ENCODE assay signal across 8 cellular contexts in the genomic region with DNA sequence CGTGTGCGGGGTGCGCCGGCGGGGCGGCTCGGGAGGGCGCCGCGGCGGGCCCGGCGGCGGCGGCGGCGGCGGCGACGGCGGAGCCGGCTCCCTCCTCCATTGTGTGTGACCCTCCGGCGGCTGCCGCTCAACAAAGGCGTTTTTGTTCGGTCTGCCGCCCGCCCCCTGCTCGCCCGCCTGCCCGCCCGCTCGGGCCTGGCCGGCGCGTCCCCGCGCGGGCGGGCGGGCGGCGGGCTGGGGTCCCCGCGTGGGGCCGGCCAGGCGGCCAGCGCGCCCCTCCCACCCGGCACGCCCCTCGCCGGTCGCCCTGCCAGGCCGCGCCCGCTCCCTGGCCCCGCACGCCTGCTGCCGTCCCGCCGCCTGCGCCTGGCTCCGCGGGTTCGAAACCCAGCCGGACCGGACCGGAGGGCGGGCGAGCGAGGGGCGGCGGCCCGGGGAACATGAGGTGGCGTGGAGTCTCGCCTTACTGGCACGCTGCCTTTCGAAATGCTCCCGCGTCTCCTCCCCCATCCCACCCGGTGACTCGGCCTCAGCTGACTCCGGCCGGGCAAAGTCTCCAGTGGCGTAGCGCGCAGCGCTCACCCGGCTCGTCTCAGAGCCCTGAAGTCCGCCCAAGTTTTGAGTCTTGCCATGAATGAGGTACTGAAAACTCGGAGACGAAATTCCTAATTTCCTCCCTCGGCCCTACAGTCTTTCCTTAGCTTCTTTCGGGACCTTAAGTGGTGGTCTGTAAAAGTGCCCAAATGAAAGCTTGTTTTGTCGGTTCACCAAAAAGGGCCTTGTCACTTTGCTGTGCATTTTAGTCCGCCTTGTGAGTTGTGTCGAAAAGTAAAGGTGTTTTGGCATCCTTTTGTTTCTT. TPM values are rescaled to one million over a fixed set of nuclear protein-coding genes. Genes with fewer than 3 reads are reported as not detected.
A peak's percentile ranks its signal among the peaks of the same experiment; 100 is the strongest.
DNase-seq lines count a peak whose midpoint lies in the region; ATAC-seq and TF ChIP-seq lines count a peak whose summit lies in the region.

No MANE protein-coding gene starts in this region.

- peak overlapping the region; percentile 96 to 99 for H3K27ac Mint-ChIP-seq in natural killer cell treated with Interleukin-12 subunit alpha and Interleukin-12 subunit beta and Interleukin-15 and Interleukin-18, amount 100 ng/mL, for 72 hours

- peak overlapping the region; percentile 95 to 100 (median 98) for H3K27ac ChIP-seq in BLaER1 treated with 17β-estradiol and CSF1 and Interleukin-3, amounts not matched to agents 10 nM and 100 nM
- peak overlapping the region; percentile 83 for H3K27ac ChIP-seq in PC-9

- peaks cover 32 to 44% of the 10 kb centered on the region in 2 donors for H3K4me1 Mint-ChIP-seq in natural killer cell treated with Interleukin-12 subunit alpha and Interleukin-12 subunit beta and Interleukin-15 and Interleukin-18, amount 100 ng/mL, for 72 hours (ENCODE audit: low read depth in 2 of 2)

- H3K4me3 Mint-ChIP-seq in natural killer cell treated with Interleukin-12 subunit alpha and Interleukin-12 subunit beta and Interleukin-15 and Interleukin-18, amount 100 ng/mL, for 72 hours, result peak overlapping the region; percentile 92

- intact Hi-C loops in PC-9 (cut with micrococcal nuclease; ENCODE audit: unreplicated experiment), result loop anchor here (2.0 to 10.0 kb wide), 3 partner anchors 25 to 55 kb away; no protein-coding TSS in a partner anchor

- peak overlapping the region; percentile 75 to 93 (median 84) for H3K4me2 ChIP-seq in BLaER1 treated with 17β-estradiol and CSF1 and Interleukin-3, amounts not matched to agents 10 nM and 100 nM
- H3K4me2 ChIP-seq in PC-9, result peak overlapping the region; percentile 92

- POLR2A ChIA-PET in PC-9 (lab: Charles Lee; ENCODE audit: unreplicated experiment), result no interaction called here

- CTCF ChIA-PET in PC-9 (lab: Charles Lee), result interaction anchor here (0.5 to 0.6 kb wide), 2 partner anchors 126 to 715 kb away, joined by 3 read pairs; no protein-coding TSS in a partner anchor

- peaks cover 0 to 15% (median 7%) of the 10 kb centered on the region in 11 experiments; a peak in 13 of 22 replicates for H3K36me3 ChIP-seq in BLaER1 treated with 17β-estradiol and CSF1 and Interleukin-3, amounts not matched to agents 10 nM and 100 nM
- H3K36me3 ChIP-seq in PC-9 (ENCODE audit: low read depth), result no peaks in the 10 kb centered on the region

- peaks cover 6% of the 10 kb centered on the region for H3K36me3 Mint-ChIP-seq in natural killer cell treated with Interleukin-12 subunit alpha and Interleukin-12 subunit beta and Interleukin-15 and Interleukin-18, amount 100 ng/mL, for 72 hours

- peaks cover 13% of the 10 kb centered on the region; the same call in 1 of the 2 replicates for H3F3A ChIP-seq in PC-9 (ENCODE audit: insufficient read depth, low read depth)

- H3K27me3 ChIP-seq in BLaER1 treated with 17β-estradiol and CSF1 and Interleukin-3, amounts not matched to agents 10 nM and 100 nM, result no peaks in the 10 kb centered on the region
- no peaks in the 10 kb centered on the region for H3K27me3 ChIP-seq in PC-9 (ENCODE audit: insufficient read depth, low read depth)

- TF ChIP-seq CTCF in PC-9 (conservative IDR thresholded peaks at IDR 0.05) (no peak), fibroblast of mammary gland (conservative IDR thresholded peaks at IDR 0.05; ENCODE audit: control insufficient read depth, insufficient read depth, low read depth, low read length) (no peak)

- H3K79me2 ChIP-seq in PC-9 (ENCODE audit: low read depth), result peaks cover 50% of the 10 kb centered on the region

- H3K9me3 Mint-ChIP-seq in natural killer cell treated with Interleukin-12 subunit alpha and Interleukin-12 subunit beta and Interleukin-15 and Interleukin-18, amount 100 ng/mL, for 72 hours, result no peaks in the 10 kb centered on the region

- H3K9ac ChIP-seq in BLaER1 treated with 17β-estradiol and CSF1 and Interleukin-3, amounts not matched to agents 10 nM and 100 nM, result peak overlapping the region; percentile 93 to 100 (median 98)

- ATAC-seq in GM19035 (IDR thresholded peaks at IDR 0.05; ENCODE audit: unreplicated experiment) (peak; percentile 52), HG03280 (IDR thresholded peaks at IDR 0.05; ENCODE audit: unreplicated experiment) (peak; percentile 45)
- peak; percentile 81 to 86 for ATAC-seq in natural killer cell treated with Interleukin-12 subunit alpha and Interleukin-12 subunit beta and Interleukin-15 and Interleukin-18, amount 100 ng/mL, for 72 hours

- H2AFZ ChIP-seq in PC-9, result peak overlapping the region; percentile 64; the same call in 1 of the 2 replicates

- peaks cover 0 to 10% (median under 1%) of the 10 kb centered on the region in 11 experiments; a peak in 7 of 22 replicates for H3K9me3 ChIP-seq in BLaER1 treated with 17β-estradiol and CSF1 and Interleukin-3, amounts not matched to agents 10 nM and 100 nM (replicated peaks in 1 of 11)
- no peaks in the 10 kb centered on the region for H3K9me3 ChIP-seq in PC-9 (ENCODE audit: insufficient read depth, low read depth)

- H3K9me2 ChIP-seq in PC-9 (ENCODE audit: insufficient read depth), result no peaks in the 10 kb centered on the region

- peaks cover 30 to 67% (median 39%) of the 10 kb centered on the region in 10 experiments for H3K4me1 ChIP-seq in BLaER1 treated with 17β-estradiol and CSF1 and Interleukin-3, amounts not matched to agents 10 nM and 100 nM
- peaks cover 16% of the 10 kb centered on the region for H3K4me1 ChIP-seq in PC-9 (replicated peaks; ENCODE audit: insufficient read depth)

- peaks cover 0 to 2% of the 10 kb centered on the region in 2 donors for H3K27me3 Mint-ChIP-seq in natural killer cell treated with Interleukin-12 subunit alpha and Interleukin-12 subunit beta and Interleukin-15 and Interleukin-18, amount 100 ng/mL, for 72 hours

- BruUV-seq in PC-9 (replicated peaks; lab: Mats Ljungman, UMichigan), result no TSS peak

- peak in 1 of 2 experiments; percentile 72 for DNase-seq in PC-9
- DNase-seq in activated T-helper 1 cell treated with anti-CD3 and anti-CD28 coated beads, Interleukin-2, amount 50 U/mL, for 16 hours (ENCODE audit: low read depth in 1 of 2, low spot score in 1 of 2), result peak; percentile 34 to 47
- peak; percentile 92 for DNase-seq in fibroblast of mammary gland (ENCODE audit: low read depth)
- DNase-seq in natural killer cell treated with Interleukin-12 subunit alpha and Interleukin-12 subunit beta and Interleukin-15 and Interleukin-18, amount 100 ng/mL, for 72 hours (ENCODE audit: low spot score), result peak; percentile 87
- peak in 5 of 6 experiments; percentile 34 to 66 (median 54) for DNase-seq in stimulated activated naive CD4-positive, alpha-beta T cell (lab: John Stamatoyannopoulos, UW)

- H4K20me1 ChIP-seq in BLaER1 treated with 17β-estradiol and CSF1 and Interleukin-3, amounts not matched to agents 10 nM and 100 nM, result peaks cover 25 to 51% (median 46%) of the 10 kb centered on the region in 11 experiments; a peak in 20 of 22 replicates
- H4K20me1 ChIP-seq in PC-9 (ENCODE audit: insufficient read depth), result peaks cover 4% of the 10 kb centered on the region; the same call in 1 of the 2 replicates

- peak overlapping the region; percentile 64 to 95 (median 81) for H3K4me3 ChIP-seq in BLaER1 treated with 17β-estradiol and CSF1 and Interleukin-3, amounts not matched to agents 10 nM and 100 nM
- H3K4me3 ChIP-seq in PC-9, result peak overlapping the region; percentile 99
- peak overlapping the region; percentile 67 for H3K4me3 ChIP-seq in fibroblast of mammary gland (ENCODE audit: control insufficient read depth, low read depth, low read length)

RNA-seq across cellular contexts. Expression of gene MAPK6, which starts 0.6 kb away (rescaled TPM):
- 27.5 and 38.7 TPM in 2 replicates for total RNA-seq in PC-9 (2021)
- 10 to 100 TPM; 65.8 to 89.1 TPM for total RNA-seq in natural killer cell treated with Interleukin-12 subunit alpha and Interleukin-12 subunit beta and Interleukin-15 and Interleukin-18, amount 100 ng/mL, for 72 hours

RNA-seq across cellular contexts. Expression of gene LEO1, which starts 48.0 kb away (rescaled TPM):
- 18.2 and 21.7 TPM in 2 replicates for total RNA-seq in PC-9 (2021)
- 10 to 100 TPM; 29.6 to 31.6 TPM for total RNA-seq in natural killer cell treated with Interleukin-12 subunit alpha and Interleukin-12 subunit beta and Interleukin-15 and Interleukin-18, amount 100 ng/mL, for 72 hours
